Comparison of ENCODE assay signal across 19 cellular contexts in genomic region chr5:146799235-146800015, GRCh38.
"Had no signal": no experiment of that assay in that cellular context is flagged by ENCODE, and none has a peak within 500 bp of the region (broad histone marks: within the 10 kb centered on the region; RNA-seq: fewer than 3 reads in every experiment).

No MANE protein-coding gene starts in this region.

- H3K79me2 ChIP-seq: hepatocyte had no signal

- H3K27ac ChIP-seq: coronary artery, esophagus muscularis mucosa, hepatocyte, skin epidermis, uterus had no signal

- H3K4me3 ChIP-seq: coronary artery, esophagus muscularis mucosa, hepatocyte, skin epidermis, tibial nerve, uterus had no signal

- H3K27ac Mint-ChIP-seq: activated naive CD4-positive, alpha-beta T cell treated with anti-CD3 and anti-CD28 coated beads for 36 hours had no signal

- H3K36me3 ChIP-seq: esophagus muscularis mucosa, tibial nerve, uterus had no signal

- H3K9me3 ChIP-seq: esophagus muscularis mucosa, tibial nerve, uterus had no signal

- H3K27me3 Mint-ChIP-seq: naive B cell had no signal

- H3K4me1 ChIP-seq: uterus had no signal

- FAIRE-seq: keratinocyte had no signal

- ATAC-seq: left lobe of liver had no signal

- H3K4me1 Mint-ChIP-seq: naive B cell had no signal

- H3K27me3 ChIP-seq: hepatocyte, tibial nerve, uterus had no signal

- H3K4me2 ChIP-seq: hepatocyte had no signal

- DNase-seq: activated CD4-positive, alpha-beta T cell treated with anti-CD3 and anti-CD28 coated beads, Interleukin-2, amount 50 U/mL, for 4 hours; activated CD4-positive, CD25-positive, alpha-beta regulatory T cell treated with anti-CD3 and anti-CD28 coated beads, Interleukin-2, amount 50 U/mL, for 72 hours; activated naive CD4-positive, alpha-beta T cell treated with anti-CD3 and anti-CD28 coated beads for 36 hours; activated T-cell treated with anti-CD3 and anti-CD28 coated beads for 4 hours; caudate nucleus; naive B cell; posterior cingulate gyrus; stimulated activated CD4-positive, alpha-beta T cell treated with anti-CD3 and anti-CD28 coated beads, Interleukin-15, amount 100 ng/mL, for 24 hours; stimulated activated CD4-positive, alpha-beta T cell treated with anti-CD3 and anti-CD28 coated beads, Interleukin-4, amount 100 ng/mL, for 1 hour; stimulated activated naive CD4-positive, alpha-beta T cell; substantia nigra; uterus had no signal

- H3K9me3 Mint-ChIP-seq: activated naive CD4-positive, alpha-beta T cell treated with anti-CD3 and anti-CD28 coated beads for 36 hours; naive B cell had no signal

- H2AFZ ChIP-seq: hepatocyte had no signal

- H3K4me3 Mint-ChIP-seq: activated naive CD4-positive, alpha-beta T cell treated with anti-CD3 and anti-CD28 coated beads for 36 hours; naive B cell had no signal
